8 cellular contexts compared by ENCODE assay signal in the genomic region with DNA sequence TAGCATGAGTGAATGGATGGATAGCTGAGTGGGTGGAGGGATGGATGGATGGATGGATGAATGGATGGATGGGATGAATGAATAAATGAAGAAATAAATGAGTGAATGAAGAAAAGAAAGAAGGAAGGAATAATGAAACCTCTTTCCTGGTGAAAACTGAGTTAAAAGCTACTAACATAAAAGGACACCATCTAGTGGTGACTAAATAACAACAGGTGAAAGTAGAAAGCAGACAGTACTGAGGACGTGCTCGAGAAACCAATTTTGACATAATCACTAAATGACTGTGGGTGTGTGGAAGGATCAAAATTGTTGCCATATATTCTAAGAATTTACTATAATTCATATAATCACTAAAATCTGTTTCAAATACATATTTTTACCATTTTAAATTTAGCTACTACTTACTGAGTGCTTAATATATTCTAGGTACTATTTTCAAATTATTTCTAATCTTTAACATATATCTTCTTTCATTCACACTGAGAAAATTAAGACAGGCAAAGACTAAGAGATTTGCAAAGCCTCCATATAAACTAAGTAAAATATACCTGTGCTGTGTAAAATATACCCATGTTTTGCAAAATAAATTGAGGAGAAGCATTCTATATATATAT.
DNase-seq lines count a peak whose midpoint lies in the region; ATAC-seq and TF ChIP-seq lines count a peak whose summit lies in the region.

No MANE protein-coding gene starts in this region.

- H3F3A ChIP-seq in OCI-LY1 (ENCODE audit: insufficient read depth, low read length): no peaks in the 10 kb centered on the region

- H2AFZ ChIP-seq in OCI-LY1 (ENCODE audit: low read length): no peak overlapping the region

- ATAC-seq in GM18511 (IDR thresholded peaks at IDR 0.05; ENCODE audit: unreplicated experiment) (peak; percentile 80), thoracic aorta (ENCODE audit: insufficient number of reproducible peaks, low FRiP score, low read depth) (no peak), GM18520 (IDR thresholded peaks at IDR 0.05; ENCODE audit: unreplicated experiment) (no peak)

- DNase-seq in A172 (ENCODE audit: low spot score) (peak; percentile 1), HPDE6-E6E7 (ENCODE audit: extremely low spot score) (peak; percentile 3), fibroblast of peridontal ligament (ENCODE audit: extremely low read depth) (peak; percentile 41), thoracic aorta (ENCODE audit: low spot score) (no peak)
- no peak for DNase-seq in stimulated activated CD8-positive, alpha-beta memory T cell treated with anti-CD3 and anti-CD28 coated beads, Interleukin-4, amount 100 ng/mL, for 48 hours

- H3K27ac ChIP-seq in OCI-LY1 (ENCODE audit: low read depth, low read length, poor library complexity, severe bottlenecking) (no peak overlapping the region), thoracic aorta (no peak overlapping the region)

- H4K20me1 ChIP-seq in OCI-LY1 (ENCODE audit: insufficient read depth, low read length): no peaks in the 10 kb centered on the region

- H3K9me3 ChIP-seq in OCI-LY1 (ENCODE audit: low read length) (no peaks in the 10 kb centered on the region), thoracic aorta (no peaks in the 10 kb centered on the region)

- no peak overlapping the region for H3K9ac ChIP-seq in OCI-LY1 (ENCODE audit: low read length)

- H3K9me2 ChIP-seq in OCI-LY1 (ENCODE audit: low read depth, low read length): no peaks in the 10 kb centered on the region

- no peaks in the 10 kb centered on the region for H3K79me2 ChIP-seq in OCI-LY1 (ENCODE audit: insufficient read depth, low read length)

- no peak overlapping the region for H3K4me2 ChIP-seq in OCI-LY1 (ENCODE audit: low read length)

- peak; percentile 49; the same call in 1 of the 2 replicates for TF ChIP-seq CTCF in OCI-LY1 (IDR thresholded peaks at IDR 0.05; ENCODE audit: low read length)
- TF ChIP-seq CTCF in thoracic aorta (IDR thresholded peaks at IDR 0.05): peak; percentile 19

- H3K4me3 ChIP-seq in OCI-LY1 (ENCODE audit: low read depth, low read length, poor library complexity, severe bottlenecking) (no peak overlapping the region), thoracic aorta (no peak overlapping the region)

- H3K36me3 ChIP-seq in OCI-LY1 (ENCODE audit: insufficient read depth, low read length): no peaks in the 10 kb centered on the region
- no peaks in the 10 kb centered on the region for H3K36me3 ChIP-seq in thoracic aorta

- H3K4me1 ChIP-seq in OCI-LY1 (ENCODE audit: insufficient read depth, low read length, severe bottlenecking): no peaks in the 10 kb centered on the region
- H3K4me1 ChIP-seq in thoracic aorta (ENCODE audit: control insufficient read depth in 1 of 2, low read depth in 2 of 2): no peaks in the 10 kb centered on the region

- H3K27me3 ChIP-seq in OCI-LY1 (ENCODE audit: insufficient read depth, low read length) (no peaks in the 10 kb centered on the region), thoracic aorta (replicated peaks; ENCODE audit: insufficient read depth) (no peaks in the 10 kb centered on the region)

Comparison
In these comparisons a context has a peak if more than half of its experiments do, and no peak if none do; other contexts are left out.
1. DNase-seq: peak in A172 (single experiment), HPDE6-E6E7 (single experiment) and fibroblast of peridontal ligament (single experiment); none in thoracic aorta (single experiment) and stimulated activated CD8-positive, alpha-beta memory T cell treated with anti-CD3 and anti-CD28 coated beads, Interleukin-4, amount 100 ng/mL, for 48 hours (single experiment).